12 cellular contexts compared by ENCODE assay signal in the genomic region with DNA sequence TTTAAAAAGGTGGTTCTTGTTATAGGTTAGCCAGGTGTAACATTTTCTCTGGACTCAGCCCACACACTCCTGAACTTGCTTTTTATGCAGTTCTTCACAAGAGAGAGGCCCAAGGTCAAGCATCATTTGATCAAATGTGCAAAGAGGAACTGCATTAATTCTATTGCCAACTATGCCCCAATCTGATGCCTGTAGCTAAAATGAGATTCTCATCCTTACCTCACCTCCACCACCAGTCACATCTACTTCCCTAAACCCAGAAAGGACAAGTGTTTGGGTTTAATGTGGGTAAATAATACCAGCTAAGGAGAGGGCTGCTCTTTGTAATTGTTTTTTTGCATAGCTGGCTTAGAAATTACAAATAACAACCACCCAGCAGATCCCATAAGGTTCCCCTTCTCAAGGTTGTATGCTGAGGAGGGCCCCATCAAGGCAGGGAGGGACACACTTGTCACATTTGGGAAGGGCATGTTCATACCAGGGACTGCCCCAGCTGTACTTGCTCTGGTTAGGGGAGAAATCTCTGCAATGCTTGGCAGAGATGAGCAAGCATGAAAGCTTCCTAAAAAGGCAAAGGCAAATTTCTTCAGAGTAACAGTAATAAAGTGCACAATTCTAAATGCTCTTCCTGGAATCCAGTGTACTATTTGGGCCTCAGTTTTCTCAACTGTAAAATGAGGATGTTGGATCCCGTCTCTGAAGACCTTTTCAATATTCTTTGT.
DNase-seq lines count a peak whose midpoint lies in the region; ATAC-seq and TF ChIP-seq lines count a peak whose summit lies in the region.
"Had no signal": no experiment of that assay in that cellular context is flagged by ENCODE, and none has a peak within 500 bp of the region (broad histone marks: within the 10 kb centered on the region; RNA-seq: fewer than 3 reads in every experiment).

No MANE protein-coding gene starts in this region.

- peaks cover 31% of the 10 kb centered on the region for H3K4me1 Mint-ChIP-seq in CD14-positive monocyte
- H3K4me1 Mint-ChIP-seq in brain: peaks cover 52% of the 10 kb centered on the region
- H3K4me1 Mint-ChIP-seq in neural crest cell: peaks cover 45% of the 10 kb centered on the region

- H2BK15ac ChIP-seq in IMR-90 (ENCODE audit: low read depth, low read length): peak overlapping the region; percentile 38; the same call in 1 of the 3 replicates

- dilution Hi-C loops in IMR-90 (cut with HindIII; ENCODE audit: low sequenced_read_pairs, unreplicated experiment): no loop called here

- peak overlapping the region; percentile 62 for H2AK5ac ChIP-seq in IMR-90 (ENCODE audit: low read depth, low read length)

- peaks cover 85 to 89% of the 10 kb centered on the region in 2 donors for H3K36me3 Mint-ChIP-seq in CD14-positive monocyte
- H3K36me3 Mint-ChIP-seq in brain: peaks cover 12% of the 10 kb centered on the region
- peaks cover 8% of the 10 kb centered on the region for H3K36me3 Mint-ChIP-seq in neural crest cell (ENCODE audit: low read depth)

- peaks cover 19% of the 10 kb centered on the region for H3K4me1 ChIP-seq in IMR-90 (ENCODE audit: control insufficient read depth, insufficient read depth, low read length)
- H3K4me1 ChIP-seq: SJCRH30 had no signal

- no peak overlapping the region for H3K56ac ChIP-seq in IMR-90 (ENCODE audit: extremely low read depth, insufficient read depth, low read length)

- no peaks in the 10 kb centered on the region for H3K9me3 ChIP-seq in IMR-90 (ENCODE audit: control insufficient read depth, insufficient read depth, low read length)
- H3K9me3 ChIP-seq: SJCRH30 had no signal

- H2BK5ac ChIP-seq in IMR-90 (ENCODE audit: low read depth, low read length, poor library complexity, severe bottlenecking): peak overlapping the region; percentile 52

- no peaks in the 10 kb centered on the region for H4K20me1 ChIP-seq in IMR-90 (ENCODE audit: insufficient read depth, low read length)

- no peak overlapping the region for H2AK9ac ChIP-seq in IMR-90 (replicated peaks; ENCODE audit: low read depth, low read length, poor library complexity)

- H4K91ac ChIP-seq in IMR-90 (ENCODE audit: insufficient read depth, low read depth, low read length): peak overlapping the region; percentile 42; the same call in 1 of the 2 replicates

- peaks cover 17% of the 10 kb centered on the region for H3K36me3 ChIP-seq in IMR-90 (ENCODE audit: control insufficient read depth, insufficient read depth, low read length)

- no peaks in the 10 kb centered on the region for H3K27me3 ChIP-seq in IMR-90 (ENCODE audit: control insufficient read depth, insufficient read depth, low read length)
- H3K27me3 ChIP-seq: SJCRH30 had no signal

- peak overlapping the region; percentile 53 for H3K14ac ChIP-seq in IMR-90 (replicated peaks; ENCODE audit: low read depth, low read length)

- peak overlapping the region in 5 of 7 donors; percentile 39 to 77 (median 54) for H3K27ac Mint-ChIP-seq in CD14-positive monocyte
- H3K27ac Mint-ChIP-seq in brain: peak overlapping the region in 3 of 5 experiments; percentile 8 to 92 (median 83)
- peak overlapping the region; percentile 24 for H3K27ac Mint-ChIP-seq in neural crest cell (ENCODE audit: unreplicated experiment)

- peaks cover 29 to 63% of the 10 kb centered on the region in 2 experiments for H3K79me1 ChIP-seq in IMR-90 (ENCODE audit: low read depth in 1 of 2, low read length in 2 of 2)

- intact Hi-C loops in CD14-positive monocyte (cut with micrococcal nuclease): no loop called here
- intact Hi-C loops in IMR-90 (cut with micrococcal nuclease): loop anchor here (5.0 kb wide), 1 partner anchor 170 kb away; no protein-coding TSS in a partner anchor

- peaks cover 9% of the 10 kb centered on the region; the same call in 1 of the 2 replicates for H3K9me1 ChIP-seq in IMR-90 (ENCODE audit: insufficient read depth, low read length)

- POLR2A ChIA-PET in IMR-90 (lab: Charles Lee; ENCODE audit: unreplicated experiment): no interaction called here

- no peak overlapping the region for H3K9ac ChIP-seq in IMR-90 (ENCODE audit: low read depth, low read length)

- DNase-seq in CD14-positive monocyte (ENCODE audit: low spot score): no peak
- DNase-seq in IMR-90: no peak
- no peak for DNase-seq in neural crest cell (ENCODE audit: low read depth, low spot score)
- no peak for DNase-seq in Ammon's horn (ENCODE audit: low spot score)
- no peak for DNase-seq in inferior parietal cortex (ENCODE audit: extremely low spot score)
- no peak for DNase-seq in hypothalamus (lab: John Stamatoyannopoulos, UW)
- no peak for DNase-seq in iPS-NIHi11 (ENCODE audit: low spot score)
- DNase-seq: foreskin melanocyte, GF-D8, NCI-H1105, SJCRH30 had no signal

- peak overlapping the region; percentile 49 for H3K4ac ChIP-seq in IMR-90 (ENCODE audit: low read depth, low read length)

- H3K4me2 ChIP-seq in IMR-90 (ENCODE audit: low read depth, low read length): no peak overlapping the region

- peak overlapping the region; percentile 18; the same call in 1 of the 2 replicates for H4K5ac ChIP-seq in IMR-90 (ENCODE audit: low read depth, low read length)

- H3K27me3 Mint-ChIP-seq in CD14-positive monocyte (ENCODE audit: low read depth in 3 of 3): peaks cover 0 to 3% (median 0%) of the 10 kb centered on the region in 3 donors
- no peaks in the 10 kb centered on the region for H3K27me3 Mint-ChIP-seq in brain
- H3K27me3 Mint-ChIP-seq in neural crest cell (ENCODE audit: low read depth): no peaks in the 10 kb centered on the region

- no peak overlapping the region for H3K23ac ChIP-seq in IMR-90 (ENCODE audit: low read depth, low read length)

- peak overlapping the region; percentile 5; the same call in 1 of the 2 replicates for H3K27ac ChIP-seq in IMR-90 (ENCODE audit: insufficient read depth, low read length)
- H3K27ac ChIP-seq: SJCRH30 had no signal

- WGBS in IMR-90 (ENCODE audit: extremely low coverage in 2 of 2, insufficient read length in 1 of 2), 2 experiments: no CpG with 5 or more reads among the region's 1 CpG

- H3K4me3 Mint-ChIP-seq in CD14-positive monocyte (no peak overlapping the region), brain (no peak overlapping the region), neural crest cell (no peak overlapping the region)

- no peak for TF ChIP-seq RAD21 in IMR-90 (IDR thresholded peaks at IDR 0.05; ENCODE audit: low read length)

- peaks cover 0 to 2% (median 0%) of the 10 kb centered on the region in 7 donors for H3K9me3 Mint-ChIP-seq in CD14-positive monocyte
- H3K9me3 Mint-ChIP-seq in brain: peaks cover 0 to 2% (median 0%) of the 10 kb centered on the region in 5 experiments
- no peaks in the 10 kb centered on the region for H3K9me3 Mint-ChIP-seq in neural crest cell

- TF ChIP-seq POLR2A in IMR-90 (IDR thresholded peaks at IDR 0.05; ENCODE audit: low read depth, low read length): no peak

- CTCF ChIA-PET in IMR-90 (lab: Yijun Ruan, JAX): interaction anchor here (0.9 to 1.2 kb wide), 3 partner anchors 11 to 76 kb away, joined by 3 to 8 read pairs (median 3); a partner anchor contains a TSS

- H2AFZ ChIP-seq in IMR-90 (replicated peaks; ENCODE audit: low read length, poor library complexity): no peak overlapping the region

- TF ChIP-seq CTCF in CD14-positive monocyte (IDR thresholded peaks at IDR 0.05) (no peak), IMR-90 (conservative IDR thresholded peaks at IDR 0.05; ENCODE audit: low read depth, low read length) (no peak), brain (conservative IDR thresholded peaks at IDR 0.05) (no peak), neural crest cell (conservative IDR thresholded peaks at IDR 0.05) (no peak)

- in situ Hi-C loops in IMR-90 (cut with MboI; ENCODE audit: low sequenced_read_pairs): no loop called here

- peak overlapping the region; percentile 52 to 63; a peak in 3 of 4 replicates for H4K8ac ChIP-seq in IMR-90 (ENCODE audit: low read depth in 2 of 2, low read length in 2 of 2)

- H3K18ac ChIP-seq in IMR-90 (ENCODE audit: low read depth, low read length): peak overlapping the region; percentile 80; the same call in 1 of the 2 replicates

- peak overlapping the region; percentile 58 for H2BK120ac ChIP-seq in IMR-90 (ENCODE audit: low read depth, low read length)

- ATAC-seq in IMR-90 (ENCODE audit: low read depth): peak; percentile 30

- no TSS peak for BruUV-seq in IMR-90 (replicated peaks; lab: Mats Ljungman, UMichigan)

- H2BK20ac ChIP-seq in IMR-90 (ENCODE audit: low read depth, low read length): peak overlapping the region; percentile 13

- no peak overlapping the region for H3K4me3 ChIP-seq in IMR-90 (ENCODE audit: insufficient read depth, low read depth, low read length)
- H3K4me3 ChIP-seq: SJCRH30 had no signal

TF ChIP-seq in IMR-90, 13 proteins besides CTCF, POLR2A, EP300 and RAD21:
- TF ChIP-seq BHLHE40 (IDR thresholded peaks at IDR 0.05; ENCODE audit: low read depth, low read length) (no peak), CHD1 (IDR thresholded peaks at IDR 0.05; ENCODE audit: low read depth, low read length) (no peak), CEBPB (IDR thresholded peaks at IDR 0.05; ENCODE audit: low read depth, low read length) (no peak), SMC3 (IDR thresholded peaks at IDR 0.05; ENCODE audit: low read depth, low read length) (no peak), NFE2L2 (IDR thresholded peaks at IDR 0.05; ENCODE audit: low read depth, low read length) (no peak), MAZ (IDR thresholded peaks at IDR 0.05; ENCODE audit: borderline replicate concordance, low read depth, low read length) (no peak), RFX5 (IDR thresholded peaks at IDR 0.05; ENCODE audit: low read depth, low read length) (no peak), RCOR1 (IDR thresholded peaks at IDR 0.05; ENCODE audit: insufficient replicate concordance, low read length) (no peak)
- TF ChIP-seq, protein P1, sequence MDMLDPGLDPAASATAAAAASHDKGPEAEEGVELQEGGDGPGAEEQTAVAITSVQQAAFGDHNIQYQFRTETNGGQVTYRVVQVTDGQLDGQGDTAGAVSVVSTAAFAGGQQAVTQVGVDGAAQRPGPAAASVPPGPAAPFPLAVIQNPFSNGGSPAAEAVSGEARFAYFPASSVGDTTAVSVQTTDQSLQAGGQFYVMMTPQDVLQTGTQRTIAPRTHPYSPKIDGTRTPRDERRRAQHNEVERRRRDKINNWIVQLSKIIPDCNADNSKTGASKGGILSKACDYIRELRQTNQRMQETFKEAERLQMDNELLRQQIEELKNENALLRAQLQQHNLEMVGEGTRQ (IDR thresholded peaks at IDR 0.05; ENCODE audit: low read depth, low read length): no peak
- TF ChIP-seq, protein P2, sequence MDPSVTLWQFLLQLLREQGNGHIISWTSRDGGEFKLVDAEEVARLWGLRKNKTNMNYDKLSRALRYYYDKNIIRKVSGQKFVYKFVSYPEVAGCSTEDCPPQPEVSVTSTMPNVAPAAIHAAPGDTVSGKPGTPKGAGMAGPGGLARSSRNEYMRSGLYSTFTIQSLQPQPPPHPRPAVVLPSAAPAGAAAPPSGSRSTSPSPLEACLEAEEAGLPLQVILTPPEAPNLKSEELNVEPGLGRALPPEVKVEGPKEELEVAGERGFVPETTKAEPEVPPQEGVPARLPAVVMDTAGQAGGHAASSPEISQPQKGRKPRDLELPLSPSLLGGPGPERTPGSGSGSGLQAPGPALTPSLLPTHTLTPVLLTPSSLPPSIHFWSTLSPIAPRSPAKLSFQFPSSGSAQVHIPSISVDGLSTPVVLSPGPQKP (IDR thresholded peaks at IDR 0.05; ENCODE audit: borderline replicate concordance, low read depth, low read length): no peak

Comparison
In these comparisons a context has a peak if more than half of its experiments do, and no peak if none do; other contexts are left out.
1. H3K27ac Mint-ChIP-seq: peak in every context shown above with its lines; median percentile 83 in brain; 54 in CD14-positive monocyte; 24 in neural crest cell.